In the genomic region with DNA sequence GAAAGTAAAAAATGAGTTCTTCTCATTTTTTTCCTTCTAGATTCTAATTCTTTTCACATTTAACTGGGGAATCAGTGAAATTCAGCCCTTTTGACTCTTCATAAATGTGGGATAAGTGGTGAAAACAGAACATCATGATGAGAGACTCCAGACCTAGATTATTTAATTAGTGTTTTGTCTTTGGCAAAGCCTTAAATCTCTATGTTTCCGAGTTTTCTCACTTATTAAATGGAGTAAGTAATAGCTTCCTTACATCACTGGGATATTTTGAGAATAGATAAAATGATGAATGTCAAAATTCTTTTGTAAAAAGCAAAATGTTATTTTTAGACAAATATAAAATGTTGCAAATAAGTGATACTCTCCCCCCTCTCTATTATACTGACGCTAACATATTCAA, we compare ENCODE assay signal across 23 cellular contexts.
DNase-seq lines count a peak whose midpoint lies in the region; ATAC-seq, FAIRE-seq and TF ChIP-seq lines count a peak whose summit lies in the region.
"Had no signal": no experiment of that assay in that cellular context is flagged by ENCODE, and none has a peak within 500 bp of the region (broad histone marks: within the 10 kb centered on the region; RNA-seq: fewer than 3 reads in every experiment).

No MANE protein-coding gene starts in this region.

- H3K4me2 ChIP-seq in GM23338 (no peak overlapping the region), SK-N-SH (peak overlapping the region; percentile 14; the same call in 1 of the 2 replicates)
- H3K4me2 ChIP-seq: A549; BLaER1 treated with 17β-estradiol and CSF1 and Interleukin-3, amounts not matched to agents 10 nM and 100 nM had no signal

- no peak for ATAC-seq in GM23338
- ATAC-seq: A549; CD8-positive, alpha-beta T cell had no signal

- no peak overlapping the region for H3K27ac Mint-ChIP-seq in GM23338
- H3K27ac Mint-ChIP-seq: B cell; CD4-positive, alpha-beta T cell; CD8-positive, alpha-beta T cell had no signal

- peaks cover 28% of the 10 kb centered on the region for H3K4me1 Mint-ChIP-seq in GM23338
- H3K4me1 Mint-ChIP-seq: B cell had no signal

- in situ Hi-C loops in HAP-1 (cut with MboI; ENCODE audit: low sequenced_read_pairs), result no loop called here

- H3K4me3 ChIP-seq in GM23338 (no peak overlapping the region), SK-N-SH (ENCODE audit: low read depth in 2 of 2, low read length in 1 of 2) (no peak overlapping the region), HAP-1 (no peak overlapping the region)
- H3K4me3 ChIP-seq: A549; BLaER1 treated with 17β-estradiol and CSF1 and Interleukin-3, amounts not matched to agents 10 nM and 100 nM had no signal

- peak; percentile 69 for FAIRE-seq in endometrium (lab: Jason Lieb, UNC)
- FAIRE-seq: A549, D721Med, GM12891, GM19239 had no signal

- intact Hi-C loops in cardiac septum (cut with DNase I), result no loop called here

- CTCF ChIA-PET in SK-N-SH (lab: Yijun Ruan, JAX), result interaction anchor here (0.6 to 1.2 kb wide), 2 partner anchors 14 to 1966 kb away, joined by 3 read pairs; no protein-coding TSS in a partner anchor

- no peaks in the 10 kb centered on the region for H3K9me3 Mint-ChIP-seq in GM23338
- H3K9me3 Mint-ChIP-seq: CD4-positive, alpha-beta T cell; CD8-positive, alpha-beta T cell had no signal

- H3K36me3 ChIP-seq in GM23338 (ENCODE audit: insufficient read depth) (no peaks in the 10 kb centered on the region), SK-N-SH (replicated peaks in 1 of 2; ENCODE audit: control insufficient read depth in 1 of 2, insufficient read depth in 2 of 2, low read length in 1 of 2) (no peaks in the 10 kb centered on the region), HAP-1 (replicated peaks) (no peaks in the 10 kb centered on the region)
- H3K36me3 ChIP-seq: BLaER1 treated with 17β-estradiol and CSF1 and Interleukin-3, amounts not matched to agents 10 nM and 100 nM had no signal

- DNase-seq in GM23338 (ENCODE audit: low spot score) (no peak), SK-N-DZ (ENCODE audit: low spot score) (peak; percentile 59), SK-N-SH (peak; percentile 15), cardiac septum (ENCODE audit: low spot score) (no peak), activated gamma-delta T cell (lab: John Stamatoyannopoulos, UW) (no peak), substantia nigra (lab: John Stamatoyannopoulos, UW) (no peak), HAP-1 (ENCODE audit: low spot score in 2 of 2) (no peak)
- DNase-seq: AML-193; Caco-2; Calu3; CD4-positive, alpha-beta T cell; CD8-positive, alpha-beta T cell; DMS79 treated with DMSO at 0.1 percent for 48 hours; GF-D8 had no signal

- POLR2A ChIA-PET in SK-N-SH (lab: Yijun Ruan, JAX), result no interaction called here

- H3K9me2 ChIP-seq in GM23338 (ENCODE audit: insufficient read depth) (no peaks in the 10 kb centered on the region; the same call in 1 of the 2 replicates), SK-N-SH (no peaks in the 10 kb centered on the region)

- H3K27me3 Mint-ChIP-seq in GM23338 (ENCODE audit: insufficient read depth, low read depth, poor library complexity), result no peaks in the 10 kb centered on the region
- H3K27me3 Mint-ChIP-seq: B cell; CD4-positive, alpha-beta T cell had no signal

- H3K4me3 Mint-ChIP-seq in GM23338, result no peak overlapping the region
- H3K4me3 Mint-ChIP-seq: B cell; CD4-positive, alpha-beta T cell; CD8-positive, alpha-beta T cell had no signal

- TF ChIP-seq CTCF in GM23338 (conservative IDR thresholded peaks at IDR 0.05; ENCODE audit: low read depth in 2 of 2) (no peak), SK-N-SH (IDR thresholded peaks at IDR 0.05) (no peak)

- H2AFZ ChIP-seq in GM23338 (peak overlapping the region; percentile 25; the same call in 1 of the 2 replicates), SK-N-SH (ENCODE audit: low read depth) (no peak overlapping the region)

- H3K27ac ChIP-seq in GM23338 (ENCODE audit: low read depth) (no peak overlapping the region), SK-N-SH (ENCODE audit: low read depth in 2 of 2, low read length in 1 of 2) (peak overlapping the region; percentile 3 to 64; a peak in 2 of 4 replicates), substantia nigra (ENCODE audit: low read depth, low read length, poor library complexity, severe bottlenecking) (no peak overlapping the region)
- H3K27ac ChIP-seq: 22Rv1; A549; BLaER1 treated with 17β-estradiol and CSF1 and Interleukin-3, amounts not matched to agents 10 nM and 100 nM; C4-2B had no signal

- H3K9me3 ChIP-seq in SK-N-SH (no peaks in the 10 kb centered on the region), HAP-1 (no peaks in the 10 kb centered on the region)
- H3K9me3 ChIP-seq: A549; BLaER1 treated with 17β-estradiol and CSF1 and Interleukin-3, amounts not matched to agents 10 nM and 100 nM; Caco-2 had no signal

- H3K36me3 Mint-ChIP-seq in GM23338 (ENCODE audit: low read depth), result no peaks in the 10 kb centered on the region
- H3K36me3 Mint-ChIP-seq: CD8-positive, alpha-beta T cell had no signal

- 25% methylated on average over 2 of the region's 2 CpGs for WGBS in SK-N-SH (ENCODE audit: low lambda C conversion rate)

- peak; percentile 9 to 72; a peak in 3 of 4 replicates for TF ChIP-seq EP300 in SK-N-SH (IDR thresholded peaks at IDR 0.05; ENCODE audit: borderline replicate concordance in 1 of 2, low read depth in 1 of 2, low read length in 1 of 2)

- no peak for TF ChIP-seq RAD21 in SK-N-SH (IDR thresholded peaks at IDR 0.05; ENCODE audit: low read length)

- no peak overlapping the region for H3K9ac ChIP-seq in SK-N-SH
- H3K9ac ChIP-seq: BLaER1 treated with 17β-estradiol and CSF1 and Interleukin-3, amounts not matched to agents 10 nM and 100 nM had no signal

- H3K27me3 ChIP-seq in GM23338 (ENCODE audit: insufficient read depth), result no peaks in the 10 kb centered on the region
- no peaks in the 10 kb centered on the region for H3K27me3 ChIP-seq in SK-N-SH (ENCODE audit: insufficient read depth)
- no peaks in the 10 kb centered on the region for H3K27me3 ChIP-seq in HAP-1 (ENCODE audit: low read depth)
- H3K27me3 ChIP-seq: BLaER1 treated with 17β-estradiol and CSF1 and Interleukin-3, amounts not matched to agents 10 nM and 100 nM had no signal

- H3F3A ChIP-seq in GM23338 (replicated peaks; ENCODE audit: low read depth) (no peaks in the 10 kb centered on the region), SK-N-SH (replicated peaks; ENCODE audit: insufficient read depth) (peaks cover 18% of the 10 kb centered on the region)

- no peaks in the 10 kb centered on the region for H3K79me2 ChIP-seq in GM23338 (replicated peaks; ENCODE audit: insufficient read depth)
- no peaks in the 10 kb centered on the region for H3K79me2 ChIP-seq in SK-N-SH (ENCODE audit: insufficient read depth)

- H3K4me1 ChIP-seq in GM23338 (ENCODE audit: insufficient read depth) (peaks cover 23% of the 10 kb centered on the region; the same call in 1 of the 2 replicates), SK-N-SH (ENCODE audit: control insufficient read depth in 1 of 2, insufficient read depth in 2 of 2, low read depth in 1 of 2, low read length in 1 of 2) (peaks cover 16 to 21% of the 10 kb centered on the region in 2 experiments), HAP-1 (no peaks in the 10 kb centered on the region)
- H3K4me1 ChIP-seq: BLaER1 treated with 17β-estradiol and CSF1 and Interleukin-3, amounts not matched to agents 10 nM and 100 nM; Caco-2 had no signal

- no peaks in the 10 kb centered on the region for H4K20me1 ChIP-seq in GM23338 (replicated peaks; ENCODE audit: insufficient read depth)
- H4K20me1 ChIP-seq in SK-N-SH (ENCODE audit: insufficient read depth), result no peaks in the 10 kb centered on the region
- H4K20me1 ChIP-seq: BLaER1 treated with 17β-estradiol and CSF1 and Interleukin-3, amounts not matched to agents 10 nM and 100 nM had no signal

TF ChIP-seq in GM23338, 12 proteins besides CTCF, POLR2A, EP300 and RAD21 (continues in another document):
- TF ChIP-seq JUNB (IDR thresholded peaks at IDR 0.05; ENCODE audit: unreplicated experiment) (no peak), EZH2phosphoT487 (IDR thresholded peaks at IDR 0.05; ENCODE audit: unreplicated experiment) (no peak), POLR2AphosphoS5 (IDR thresholded peaks at IDR 0.05; ENCODE audit: low read depth) (no peak), NANOG (IDR thresholded peaks at IDR 0.05; ENCODE audit: borderline replicate concordance) (no peak), EZH2 (IDR thresholded peaks at IDR 0.05; ENCODE audit: low read depth, unreplicated experiment) (no peak), CREB1 (CRISPR knock-in tag; IDR thresholded peaks at IDR 0.05; ENCODE audit: low read depth) (no peak), STAT1 (IDR thresholded peaks at IDR 0.05; ENCODE audit: unreplicated experiment) (no peak), ZNF114 (CRISPR knock-in tag; IDR thresholded peaks at IDR 0.05) (no peak)

TF ChIP-seq in SK-N-SH, 30 proteins besides CTCF, POLR2A, EP300 and RAD21 (continues in another document):
- TF ChIP-seq, protein P1, sequence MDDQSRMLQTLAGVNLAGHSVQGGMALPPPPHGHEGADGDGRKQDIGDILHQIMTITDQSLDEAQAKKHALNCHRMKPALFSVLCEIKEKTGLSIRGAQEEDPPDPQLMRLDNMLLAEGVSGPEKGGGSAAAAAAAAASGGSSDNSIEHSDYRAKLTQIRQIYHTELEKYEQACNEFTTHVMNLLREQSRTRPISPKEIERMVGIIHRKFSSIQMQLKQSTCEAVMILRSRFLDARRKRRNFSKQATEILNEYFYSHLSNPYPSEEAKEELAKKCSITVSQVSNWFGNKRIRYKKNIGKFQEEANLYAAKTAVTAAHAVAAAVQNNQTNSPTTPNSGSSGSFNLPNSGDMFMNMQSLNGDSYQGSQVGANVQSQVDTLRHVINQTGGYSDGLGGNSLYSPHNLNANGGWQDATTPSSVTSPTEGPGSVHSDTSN (IDR thresholded peaks at IDR 0.05), result peak; percentile 40; the same call in 1 of the 2 replicates
- no peak for TF ChIP-seq MXI1 (IDR thresholded peaks at IDR 0.05; ENCODE audit: low read depth, low read length)
- TF ChIP-seq NRF1 (IDR thresholded peaks at IDR 0.05; ENCODE audit: low read depth, low read length), result no peak
- no peak for TF ChIP-seq GABPA (IDR thresholded peaks at IDR 0.05; ENCODE audit: low read depth)
- peak; percentile 48 for TF ChIP-seq TCF12 (IDR thresholded peaks at IDR 0.05)
- TF ChIP-seq NFIC (IDR thresholded peaks at IDR 0.05; ENCODE audit: borderline replicate concordance), result no peak
- TF ChIP-seq GATA2 (CRISPR knock-in tag; IDR thresholded peaks at IDR 0.05), result peak; percentile 42; the same call in 1 of the 2 replicates

Comparison
In these comparisons a context has a peak if more than half of its experiments do, and no peak if none do; other contexts are left out.
1. DNase-seq: peak in SK-N-DZ (single experiment) and SK-N-SH (single experiment); none in GM23338 (single experiment), cardiac septum (single experiment), activated gamma-delta T cell (single experiment), substantia nigra (0 of 49) and HAP-1 (0 of 2).
2. H3K27ac ChIP-seq: peak in SK-N-SH (2 of 2); none in GM23338 (single experiment) and substantia nigra (single experiment).